ENCODE assay signal across 19 cellular contexts in the genomic region with DNA sequence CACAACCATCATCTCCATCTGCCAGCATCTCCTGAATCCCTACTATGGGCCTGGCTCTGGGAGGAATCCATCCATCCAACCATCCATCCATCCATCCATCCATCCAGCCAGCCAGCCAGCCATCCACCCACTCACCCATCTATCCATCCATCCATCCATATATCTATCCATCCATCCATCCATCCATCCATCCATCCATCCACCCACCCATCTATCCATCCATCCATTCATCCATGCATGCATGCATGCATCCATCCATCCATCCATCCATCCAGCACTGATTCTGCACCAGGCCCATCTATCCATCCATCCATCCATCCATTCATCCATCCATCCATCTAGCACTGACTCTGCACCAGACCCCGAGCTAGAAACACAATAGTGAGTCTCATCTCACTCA.
DNase-seq lines count a peak whose midpoint lies in the region; ATAC-seq and TF ChIP-seq lines count a peak whose summit lies in the region.
"Had no signal": no experiment of that assay in that cellular context is flagged by ENCODE, and none has a peak within 500 bp of the region (broad histone marks: within the 10 kb centered on the region; RNA-seq: fewer than 3 reads in every experiment).

No MANE protein-coding gene starts in this region.

- no peak overlapping the region for H3K27ac ChIP-seq in HEK293 (ENCODE audit: extremely low read depth, low read depth, low read length)
- H3K27ac ChIP-seq: 22Rv1, A549, BLaER1 had no signal

- TF ChIP-seq CTCF in HEK293 (tag by site-specific recombination; IDR thresholded peaks at IDR 0.05) = no peak

- ATAC-seq in left lobe of liver (no peak), sciatic nerve (no peak)
- ATAC-seq: A549 had no signal

- DNase-seq in left lobe of liver (ENCODE audit: low spot score) (peak; percentile 4), sciatic nerve (ENCODE audit: low spot score) (peak; percentile 4), Ammon's horn (ENCODE audit: low spot score) (no peak), occipital lobe (lab: John Stamatoyannopoulos, UW) (no peak), DMS153 (lab: John Stamatoyannopoulos, UW) (no peak)
- DNase-seq: AML-193; BE2C; C1 segment of cervical spinal cord; CD4-positive, alpha-beta memory T cell; CD4-positive, CD25-positive, alpha-beta regulatory T cell; CD8-positive, alpha-beta memory T cell; COR-L47; DMS 273 treated with DMSO at 0.1 percent for 48 hours; DMS79 treated with DMSO at 0.1 percent for 48 hours; GF-D8 had no signal

- intact Hi-C loops in sciatic nerve (cut with DNase I) = no loop called here

- CTCF ChIA-PET in HEK293 (lab: Yijun Ruan, JAX) = interaction anchor here (1.0 kb wide), 1 partner anchor 8 kb away, joined by 4 read pairs; no protein-coding TSS in a partner anchor

- no peaks in the 10 kb centered on the region for H3K4me1 ChIP-seq in HEK293 (ENCODE audit: control insufficient read depth, insufficient read depth, low read length)
- H3K4me1 ChIP-seq: A549, BE2C, BLaER1 had no signal

- H3K36me3 ChIP-seq in HEK293 (ENCODE audit: control insufficient read depth in 2 of 2, insufficient read depth in 1 of 2, low read length in 2 of 2) = no peaks in the 10 kb centered on the region
- H3K36me3 ChIP-seq: BE2C, BLaER1 had no signal

- H3K9me3 ChIP-seq in HEK293 (ENCODE audit: control insufficient read depth, insufficient read depth, low read depth, low read length) = no peaks in the 10 kb centered on the region
- H3K9me3 ChIP-seq: A549, BE2C, BLaER1 had no signal

- no peak overlapping the region for H3K4me3 ChIP-seq in HEK293 (ENCODE audit: low read depth, low read length)
- H3K4me3 ChIP-seq: A549, BLaER1 had no signal

- POLR2A ChIA-PET in HEK293 (lab: Yijun Ruan, JAX) = no interaction called here

TF ChIP-seq in HEK293, 187 proteins besides CTCF, POLR2A, EP300 and RAD21:
- peak; percentile 99 for TF ChIP-seq ZNF366 (tag by site-specific recombination; conservative IDR thresholded peaks at IDR 0.05)
- peak; percentile 97 for TF ChIP-seq ZBTB17 (tag by site-specific recombination; IDR thresholded peaks at IDR 0.05)
- no peak for TF ChIP-seq ZNF426 (tag by site-specific recombination; IDR thresholded peaks at IDR 0.05)
TF ChIP-seq in HEK293: peak in this region for 2.

Comparison
In these comparisons a context has a peak if more than half of its experiments do, and no peak if none do; other contexts are left out.
1. DNase-seq: peak in left lobe of liver (single experiment) and sciatic nerve (single experiment); none in Ammon's horn (single experiment), occipital lobe (single experiment) and DMS153 (single experiment).